Comparison of ENCODE assay signal across 12 cellular contexts in the genomic region with DNA sequence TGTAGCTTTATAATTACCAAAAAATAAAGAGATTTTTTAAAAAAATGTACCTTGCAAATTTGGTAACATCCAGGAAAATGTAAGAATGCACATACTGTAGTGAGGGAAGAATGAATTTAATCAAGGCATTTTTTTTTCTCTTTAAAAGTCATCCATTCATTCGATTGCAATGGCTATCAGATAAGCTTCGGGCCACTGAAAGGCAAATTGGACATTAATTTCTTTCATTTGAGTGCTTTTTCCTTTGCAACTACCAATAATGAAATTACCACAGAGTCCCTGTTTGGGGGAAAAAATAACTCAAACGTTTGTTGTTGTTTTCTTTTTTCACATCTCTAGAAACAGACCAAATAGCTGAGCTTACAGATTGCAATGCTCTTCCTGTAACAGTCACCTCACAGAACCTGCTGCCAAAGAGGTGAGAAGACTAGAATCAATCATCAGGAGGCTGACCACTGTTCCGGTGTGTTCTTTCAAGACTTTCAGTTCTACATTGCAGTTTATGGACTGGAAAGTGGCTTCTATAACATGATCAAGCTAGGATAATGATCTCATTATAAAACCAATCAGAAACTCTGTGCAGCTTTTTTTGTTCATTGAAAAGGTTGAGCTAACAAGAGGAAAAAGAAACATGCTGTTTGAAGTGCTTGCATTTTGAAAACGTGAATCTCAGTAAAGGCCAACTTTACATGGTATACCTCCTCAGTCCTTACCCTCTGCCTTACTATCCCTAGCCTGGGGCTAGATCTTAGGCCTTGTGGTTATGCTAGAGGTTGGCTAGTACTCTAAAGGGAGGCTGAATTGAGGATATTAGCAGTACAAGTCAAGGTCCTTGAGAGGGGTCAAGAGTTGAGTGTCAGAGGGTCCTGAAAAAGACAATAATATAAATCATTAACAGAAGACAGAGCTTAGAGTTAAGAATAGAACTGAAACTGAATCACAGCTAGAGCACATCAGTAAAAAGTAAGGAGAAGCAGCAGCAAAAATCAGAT.
DNase-seq lines count a peak whose midpoint lies in the region; ATAC-seq and TF ChIP-seq lines count a peak whose summit lies in the region.
"Had no signal": no experiment of that assay in that cellular context is flagged by ENCODE, and none has a peak within 500 bp of the region (broad histone marks: within the 10 kb centered on the region; RNA-seq: fewer than 3 reads in every experiment).

No MANE protein-coding gene starts in this region.

- no peak for TF ChIP-seq CTCF in brain microvascular endothelial cell (IDR thresholded peaks at IDR 0.05; ENCODE audit: low read depth, low read length, missing control alignments)

- ATAC-seq in GM18502 (IDR thresholded peaks at IDR 0.05; ENCODE audit: poor library complexity, unreplicated experiment) (peak; percentile 94), GM19467 (IDR thresholded peaks at IDR 0.05; ENCODE audit: unreplicated experiment) (peak; percentile 84), HG02938 (IDR thresholded peaks at IDR 0.05; ENCODE audit: unreplicated experiment) (peak; percentile 90), HG03571 (IDR thresholded peaks at IDR 0.05; ENCODE audit: unreplicated experiment) (peak; percentile 85)
- no peak for ATAC-seq in activated naive CD4-positive, alpha-beta T cell treated with anti-CD3 and anti-CD28 coated beads, Interleukin-2, amount 50 U/mL, for 72 hours
- ATAC-seq in activated T-cell treated with anti-CD3 and anti-CD28 coated beads, Interleukin-2, amount 50 U/mL, for 4 hours, result no peak

- in situ Hi-C loops in brain microvascular endothelial cell (cut with HindIII; ENCODE audit: low pct_ligation_motif_present, low sequenced_read_pairs), result no loop called here

- no peak overlapping the region for H3K27ac Mint-ChIP-seq in activated naive CD4-positive, alpha-beta T cell treated with anti-CD3 and anti-CD28 coated beads, Interleukin-2, amount 50 U/mL, for 72 hours
- H3K27ac Mint-ChIP-seq: immature natural killer cell had no signal

- H3K4me1 Mint-ChIP-seq in activated T-cell treated with anti-CD3 and anti-CD28 coated beads, Interleukin-2, amount 50 U/mL, for 4 hours (ENCODE audit: low read depth), result no peaks in the 10 kb centered on the region
- H3K4me1 Mint-ChIP-seq: immature natural killer cell had no signal

- no peaks in the 10 kb centered on the region for H3K36me3 ChIP-seq in brain microvascular endothelial cell (replicated peaks)
- H3K36me3 ChIP-seq: vagina had no signal

- peaks cover 17 to 30% of the 10 kb centered on the region in 2 donors for H3K9me3 Mint-ChIP-seq in activated naive CD4-positive, alpha-beta T cell treated with anti-CD3 and anti-CD28 coated beads, Interleukin-2, amount 50 U/mL, for 72 hours
- peaks cover 12% of the 10 kb centered on the region for H3K9me3 Mint-ChIP-seq in activated T-cell treated with anti-CD3 and anti-CD28 coated beads, Interleukin-2, amount 50 U/mL, for 4 hours

- H3K36me3 Mint-ChIP-seq in activated naive CD4-positive, alpha-beta T cell treated with anti-CD3 and anti-CD28 coated beads, Interleukin-2, amount 50 U/mL, for 72 hours, result peaks cover 0 to 6% of the 10 kb centered on the region in 2 donors
- no peaks in the 10 kb centered on the region for H3K36me3 Mint-ChIP-seq in activated T-cell treated with anti-CD3 and anti-CD28 coated beads, Interleukin-2, amount 50 U/mL, for 4 hours (ENCODE audit: insufficient read depth)
- H3K36me3 Mint-ChIP-seq: immature natural killer cell had no signal

- no peak overlapping the region for H3K4me3 Mint-ChIP-seq in activated T-cell treated with anti-CD3 and anti-CD28 coated beads, Interleukin-2, amount 50 U/mL, for 4 hours
- H3K4me3 Mint-ChIP-seq: immature natural killer cell had no signal

- H3K27me3 Mint-ChIP-seq in activated T-cell treated with anti-CD3 and anti-CD28 coated beads, Interleukin-2, amount 50 U/mL, for 4 hours (ENCODE audit: low read depth), result no peaks in the 10 kb centered on the region

- DNase-seq in T1000 (lab: John Stamatoyannopoulos, UW) (no peak), brain microvascular endothelial cell (no peak)
- DNase-seq in activated naive CD4-positive, alpha-beta T cell treated with anti-CD3 and anti-CD28 coated beads, Interleukin-2, amount 50 U/mL, for 72 hours (ENCODE audit: low spot score in 2 of 2), result no peak
- DNase-seq in activated T-cell treated with anti-CD3 and anti-CD28 coated beads, Interleukin-2, amount 50 U/mL, for 4 hours, result no peak
- DNase-seq: DND-41, immature natural killer cell, KBM-7 had no signal

- H3K4me3 ChIP-seq in brain microvascular endothelial cell (ENCODE audit: low read depth, low read length), result no peak overlapping the region
- H3K4me3 ChIP-seq: vagina had no signal

- H3K27ac ChIP-seq in brain microvascular endothelial cell, result no peak overlapping the region
- H3K27ac ChIP-seq: vagina had no signal

- no peaks in the 10 kb centered on the region for H3K27me3 ChIP-seq in brain microvascular endothelial cell (replicated peaks)
- H3K27me3 ChIP-seq: vagina had no signal

Comparison
In these comparisons a context has a peak if more than half of its experiments do, and no peak if none do; other contexts are left out.
1. ATAC-seq: peak in GM18502 (single experiment), GM19467 (single experiment), HG02938 (single experiment) and HG03571 (single experiment); none in activated naive CD4-positive, alpha-beta T cell treated with anti-CD3 and anti-CD28 coated beads, Interleukin-2, amount 50 U/mL, for 72 hours (0 of 2) and activated T-cell treated with anti-CD3 and anti-CD28 coated beads, Interleukin-2, amount 50 U/mL, for 4 hours (0 of 2).